1 cellular context compared by ENCODE assay signal in genomic region chr3:110015231-110015963, GRCh38.
TF ChIP-seq lines count a peak whose summit lies in the region.

No MANE protein-coding gene starts in this region.

TF ChIP-seq in GM23338, 12 proteins besides CTCF, POLR2A, EP300 and RAD21:
- no peak for TF ChIP-seq ZNF114 (CRISPR knock-in tag; IDR thresholded peaks at IDR 0.05)
TF ChIP-seq in GM23338: peak in this region for 0.
